34 cellular contexts compared by ENCODE assay signal in the genomic region with DNA sequence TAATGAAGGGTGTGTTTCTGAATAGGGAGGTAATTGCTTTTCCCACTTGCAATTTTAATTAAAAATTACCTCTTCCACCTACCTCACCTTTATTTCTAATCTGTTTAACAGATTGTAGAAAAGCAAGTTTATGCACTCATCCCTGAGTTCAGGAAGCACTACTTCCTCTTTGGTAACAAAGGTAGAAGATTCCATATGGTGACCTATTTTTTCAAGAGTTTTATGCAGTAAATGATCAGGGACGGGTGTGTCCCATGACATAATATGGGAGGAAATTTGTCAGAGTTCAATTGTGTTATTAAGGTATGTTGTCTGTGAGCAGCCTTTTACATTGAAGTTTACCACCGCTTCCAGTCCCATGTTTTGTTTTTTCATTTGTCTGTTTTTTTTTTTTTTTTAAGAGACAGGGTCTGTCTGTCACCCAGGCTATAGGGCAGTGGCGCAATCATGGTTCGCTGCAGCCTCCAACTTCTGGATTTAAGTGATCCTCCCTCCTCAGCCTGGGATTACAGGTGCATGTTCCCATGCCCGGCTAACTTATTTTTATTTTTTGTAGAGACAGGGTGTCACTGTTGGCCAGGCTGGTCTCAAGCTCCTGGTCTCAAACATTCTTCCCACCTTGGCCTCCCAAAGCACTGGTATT.
DNase-seq lines count a peak whose midpoint lies in the region; ATAC-seq and TF ChIP-seq lines count a peak whose summit lies in the region.
"Had no signal": no experiment of that assay in that cellular context is flagged by ENCODE, and none has a peak within 500 bp of the region (broad histone marks: within the 10 kb centered on the region; RNA-seq: fewer than 3 reads in every experiment).

No MANE protein-coding gene starts in this region.

- H2BK15ac ChIP-seq in mesenchymal stem cell (ENCODE audit: low read depth, poor library complexity, severe bottlenecking) = no peak overlapping the region

- peak overlapping the region; percentile 34 to 75 for H3K18ac ChIP-seq in mesenchymal stem cell (ENCODE audit: low read depth in 1 of 2, low read length in 2 of 2)

- DNase-seq in KBM-7 = peak; percentile 43
- DNase-seq in colonic mucosa = no peak
- DNase-seq in mesenchymal stem cell = no peak
- no peak for DNase-seq in ovary
- no peak for DNase-seq in NCI-H2196 treated with DMSO at 0.1 percent for 48 hours (lab: John Stamatoyannopoulos, UW; ENCODE audit: unreplicated experiment)
- DNase-seq: ACHN; activated CD4-positive, CD25-positive, alpha-beta regulatory T cell; activated naive CD4-positive, alpha-beta T cell treated with anti-CD3 and anti-CD28 coated beads for 36 hours; adrenal gland; BE2C; body of pancreas; DMS53; effector memory CD4-positive, alpha-beta T cell; hippocampal formation; immature natural killer cell; Kasumi-1; left lung; MV-4-11; naive thymus-derived CD4-positive, alpha-beta T cell; NCI-H1694 treated with DMSO at 0.1 percent for 48 hours; NCI-H524; NK-92 treated with Interleukin-12 subunit alpha and Interleukin-12 subunit beta, amount 100 ng/mL, for 24 hours; nucleus accumbens; Peyer's patch; SJCRH30; stimulated activated CD4-positive, alpha-beta T cell treated with anti-CD3 and anti-CD28 coated beads, Interleukin-1b, Interleukin-23, amount 100 ng/mL, for 48 hours; stimulated activated CD8-positive, alpha-beta memory T cell treated with anti-CD3 and anti-CD28 coated beads, Interleukin-4, amount 100 ng/mL, for 48 hours; stomach; T1000; thyroid gland had no signal

- intact Hi-C loops in colonic mucosa (cut with DNase I) = no loop called here
- intact Hi-C loops in ovary (cut with DNase I) = no loop called here

- peak overlapping the region; percentile 44 for H4K91ac ChIP-seq in mesenchymal stem cell (ENCODE audit: low read length)

- no peak overlapping the region for H3K4me3 ChIP-seq in BLaER1
- H3K4me3 ChIP-seq in colonic mucosa = no peak overlapping the region
- no peak overlapping the region for H3K4me3 ChIP-seq in mesenchymal stem cell (ENCODE audit: insufficient read depth in 1 of 2, low read depth in 1 of 2, low read length in 2 of 2)
- no peak overlapping the region for H3K4me3 ChIP-seq in ovary
- H3K4me3 ChIP-seq: adrenal gland, body of pancreas, left lung, Peyer's patch, SJCRH30, skin epidermis, stomach, thyroid gland had no signal

- no peak overlapping the region for H3K23ac ChIP-seq in mesenchymal stem cell (ENCODE audit: low read length in 2 of 2)

- no peak for ATAC-seq in GM18868 (IDR thresholded peaks at IDR 0.05; ENCODE audit: unreplicated experiment)
- ATAC-seq: body of pancreas; HCT116; left lung; naive thymus-derived CD4-positive, alpha-beta T cell had no signal

- H3K27ac ChIP-seq in BLaER1 = no peak overlapping the region
- H3K27ac ChIP-seq in colonic mucosa = peak overlapping the region; percentile 34
- H3K27ac ChIP-seq in mesenchymal stem cell (ENCODE audit: low read length, poor library complexity, severe bottlenecking) = no peak overlapping the region
- no peak overlapping the region for H3K27ac ChIP-seq in ovary
- H3K27ac ChIP-seq: adrenal gland, body of pancreas, left lung, Peyer's patch, SJCRH30, stomach, thyroid gland had no signal

- H2BK12ac ChIP-seq in mesenchymal stem cell (ENCODE audit: low read length in 2 of 2) = peak overlapping the region in 1 of 2 experiments; percentile 15

- H2BK120ac ChIP-seq in mesenchymal stem cell (ENCODE audit: low read depth, low read length) = no peak overlapping the region

- H3K9ac ChIP-seq in BLaER1 (no peak overlapping the region), colonic mucosa (ENCODE audit: low read depth in 2 of 2, low read length in 2 of 2) (no peak overlapping the region), mesenchymal stem cell (ENCODE audit: low read length) (no peak overlapping the region)

- H3K9me3 ChIP-seq in BLaER1 = peaks cover 20% of the 10 kb centered on the region
- no peaks in the 10 kb centered on the region for H3K9me3 ChIP-seq in colonic mucosa
- H3K9me3 ChIP-seq in mesenchymal stem cell (ENCODE audit: control insufficient read depth, low read length) = peaks cover 3% of the 10 kb centered on the region
- H3K9me3 ChIP-seq in ovary = no peaks in the 10 kb centered on the region
- H3K9me3 ChIP-seq: adrenal gland, BE2C, body of pancreas, left lung, Peyer's patch, SJCRH30, stomach, thyroid gland had no signal

- H3K79me1 ChIP-seq in mesenchymal stem cell (replicated peaks; ENCODE audit: low read length, poor library complexity, severe bottlenecking) = peaks cover 37% of the 10 kb centered on the region

- H2BK5ac ChIP-seq in mesenchymal stem cell (ENCODE audit: low read depth, low read length, poor library complexity, severe bottlenecking) = no peak overlapping the region

- peak overlapping the region in 1 of 2 experiments; percentile 10 for H3K4ac ChIP-seq in mesenchymal stem cell (ENCODE audit: low read depth in 1 of 2, low read length in 2 of 2)

- 96% methylated on average over 5 of the region's 5 CpGs for WGBS in mesenchymal stem cell
- 87 to 95% (median 93%) methylated on average over 5 of the region's 5 CpGs for WGBS in ovary, 3 donors

- H2AFZ ChIP-seq in mesenchymal stem cell (ENCODE audit: low read depth, low read length) = no peak overlapping the region

- peaks cover 77% of the 10 kb centered on the region for H4K20me1 ChIP-seq in BLaER1

- H3K4me1 ChIP-seq in BLaER1 (peaks cover 68% of the 10 kb centered on the region), colonic mucosa (no peaks in the 10 kb centered on the region), mesenchymal stem cell (ENCODE audit: control insufficient read depth, insufficient read depth, low read depth, low read length) (peaks cover 8% of the 10 kb centered on the region), ovary (ENCODE audit: insufficient read depth) (peaks cover 1% of the 10 kb centered on the region)

- H2AK5ac ChIP-seq in mesenchymal stem cell (ENCODE audit: low read length, severe bottlenecking) = no peak overlapping the region

- TF ChIP-seq CTCF in colonic mucosa (IDR thresholded peaks at IDR 0.05) = no peak
- TF ChIP-seq CTCF in ovary (IDR thresholded peaks at IDR 0.05) = no peak

- H3K14ac ChIP-seq in mesenchymal stem cell (ENCODE audit: low read length in 2 of 2) = peak overlapping the region in 1 of 2 experiments; percentile 7

- H3K4me2 ChIP-seq in BLaER1 = peak overlapping the region; percentile 74
- no peak overlapping the region for H3K4me2 ChIP-seq in mesenchymal stem cell (ENCODE audit: low read length, poor library complexity, severe bottlenecking)

- peaks cover 23% of the 10 kb centered on the region for H3K36me3 ChIP-seq in BLaER1
- H3K36me3 ChIP-seq in colonic mucosa = no peaks in the 10 kb centered on the region
- H3K36me3 ChIP-seq in mesenchymal stem cell (ENCODE audit: control insufficient read depth in 1 of 2, insufficient read depth in 2 of 2, low read depth in 1 of 2, low read length in 2 of 2) = peaks cover 0 to 6% of the 10 kb centered on the region in 2 experiments
- no peaks in the 10 kb centered on the region for H3K36me3 ChIP-seq in ovary
- H3K36me3 ChIP-seq: adrenal gland, BE2C, left lung, Peyer's patch, SJCRH30, thyroid gland had no signal

- H4K8ac ChIP-seq in mesenchymal stem cell (ENCODE audit: low read length) = peak overlapping the region; percentile 52

- H3K27me3 ChIP-seq in BLaER1 = no peaks in the 10 kb centered on the region
- no peaks in the 10 kb centered on the region for H3K27me3 ChIP-seq in colonic mucosa
- H3K27me3 ChIP-seq in mesenchymal stem cell (ENCODE audit: control insufficient read depth in 1 of 2, insufficient read depth in 1 of 2, low read length in 2 of 2) = no peaks in the 10 kb centered on the region
- H3K27me3 ChIP-seq in ovary = no peaks in the 10 kb centered on the region
- H3K27me3 ChIP-seq: adrenal gland, BE2C, body of pancreas, left lung, Peyer's patch, SJCRH30, stomach, thyroid gland had no signal

- in situ Hi-C loops in KBM-7 (cut with MboI; ENCODE audit: low pct_unique_long_range_greater_than_20kb, low sequenced_read_pairs) = no loop called here

- TF ChIP-seq EP300 in ovary (IDR thresholded peaks at IDR 0.05) = no peak

- TF ChIP-seq POLR2A in ovary (IDR thresholded peaks at IDR 0.05) = no peak
